Comparison of ENCODE assay signal across 8 cellular contexts in the genomic region with DNA sequence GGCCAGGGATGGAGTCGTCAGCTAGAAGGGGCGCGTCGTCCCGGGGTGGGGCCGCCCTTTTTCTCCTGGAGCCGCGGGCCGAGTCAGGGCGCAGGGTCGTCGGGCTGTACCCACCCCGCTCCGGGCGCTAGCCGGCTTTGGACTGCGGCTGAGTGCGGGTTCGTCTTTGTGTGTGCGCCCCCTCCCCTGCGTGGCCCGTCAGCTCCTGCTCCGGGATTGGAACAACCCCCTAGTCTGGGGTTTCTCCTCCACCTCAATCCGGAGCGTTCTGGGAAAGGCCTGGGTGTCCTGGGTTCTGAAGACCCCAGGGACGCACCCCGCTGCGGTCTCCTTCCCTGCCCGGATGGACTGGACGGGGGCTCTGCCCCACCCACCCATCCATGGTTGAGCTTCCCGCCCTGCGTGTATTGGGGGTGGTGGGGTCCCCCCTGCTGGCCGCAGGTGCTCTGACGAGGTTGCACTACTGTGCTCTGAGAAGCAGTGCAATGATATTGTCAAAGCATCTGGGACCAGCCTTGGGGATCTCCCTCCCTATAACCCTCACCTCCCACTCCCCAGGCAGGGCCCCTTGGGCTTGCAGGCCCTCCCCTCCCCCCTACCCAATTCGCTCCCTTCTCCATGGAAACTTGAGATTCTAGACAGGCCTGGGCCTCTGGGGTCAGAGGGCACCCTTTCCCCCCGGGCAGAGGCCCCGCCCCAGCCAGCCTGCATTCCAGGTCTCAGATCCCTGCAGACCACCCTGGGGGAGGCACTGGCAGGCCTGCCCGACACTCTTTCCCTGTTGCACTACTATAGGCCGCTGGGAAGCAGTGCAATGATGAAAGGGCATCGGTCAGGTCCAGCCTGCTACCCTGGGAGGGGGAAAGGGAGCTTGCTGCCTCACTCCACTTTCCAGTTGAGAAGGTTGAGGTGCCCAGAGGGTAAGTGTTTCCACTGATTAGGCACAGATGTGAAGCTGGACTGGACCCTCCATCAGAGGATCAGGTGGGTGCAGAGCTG. TPM values are rescaled to one million over a fixed set of nuclear protein-coding genes. Genes with fewer than 3 reads are reported as not detected.
DNase-seq lines count a peak whose midpoint lies in the region; ATAC-seq and TF ChIP-seq lines count a peak whose summit lies in the region.

No MANE protein-coding gene starts in this region.

- ATAC-seq in SK-N-SH treated with all-trans-retinoic acid at 6 μM for 48 hours (no peak), T-cell (replicated peaks in 1 of 4) (no peak), HG03571 (IDR thresholded peaks at IDR 0.05; ENCODE audit: unreplicated experiment) (no peak), HG03565 (IDR thresholded peaks at IDR 0.05; ENCODE audit: unreplicated experiment) (no peak)

- peaks cover 27 to 32% (median 31%) of the 10 kb centered on the region in 3 donors for H3K4me1 Mint-ChIP-seq in T-cell

- TF ChIP-seq EP300 in SK-N-SH (IDR thresholded peaks at IDR 0.05; ENCODE audit: borderline replicate concordance in 1 of 2, low read depth in 1 of 2, low read length in 1 of 2) = no peak

- H3K79me2 ChIP-seq in SK-N-SH (ENCODE audit: insufficient read depth) = peaks cover 15% of the 10 kb centered on the region

- peaks cover 13% of the 10 kb centered on the region for H3F3A ChIP-seq in SK-N-SH (replicated peaks; ENCODE audit: insufficient read depth)

- H4K20me1 ChIP-seq in SK-N-SH (ENCODE audit: insufficient read depth) = no peaks in the 10 kb centered on the region

- POLR2A ChIA-PET in SK-N-SH (lab: Yijun Ruan, JAX) = interaction anchor here (1.0 to 2.0 kb wide), 3 partner anchors 9 to 13 kb away, joined by 3 to 9 read pairs (median 6); partner anchors contain the start of genes PPIL2 and SDF2L1
- POLR2A ChIA-PET in T-cell (lab: Charles Lee) = no interaction called here

- DNase-seq in SK-N-SH = no peak
- DNase-seq in T-cell = no peak
- DNase-seq in testis = no peak
- DNase-seq in DMS79 (lab: John Stamatoyannopoulos, UW) = no peak

- CTCF ChIA-PET in SK-N-SH (lab: Yijun Ruan, JAX) (interaction anchor here (1.5 to 3.8 kb wide), 3 partner anchors 10 to 24 kb away, joined by 4 to 23 read pairs (median 5); partner anchors contain the start of genes PPIL2, SDF2L1 and YDJC), T-cell (lab: Charles Lee) (interaction anchor here in 1 of 2 donors (1.0 kb wide), 1 partner anchor 11 kb away, joined by 3 read pairs; no protein-coding TSS in a partner anchor)

- H3K9ac ChIP-seq in SK-N-SH (peak overlapping the region; percentile 83), iPS-15b (ENCODE audit: low read depth, low read length) (peak overlapping the region; percentile 73)

- peaks cover 7% of the 10 kb centered on the region for H3K36me3 Mint-ChIP-seq in T-cell

- H3K4me3 ChIP-seq in SK-N-SH (ENCODE audit: low read depth in 2 of 2, low read length in 1 of 2) (peak overlapping the region; percentile 71 to 95), iPS-15b (ENCODE audit: low read depth, low read length) (peak overlapping the region; percentile 82), testis (peak overlapping the region; percentile 44 to 60)

- H3K27me3 ChIP-seq in SK-N-SH (ENCODE audit: insufficient read depth) = no peaks in the 10 kb centered on the region
- H3K27me3 ChIP-seq in iPS-15b (ENCODE audit: control insufficient read depth, insufficient read depth, low read length) = no peaks in the 10 kb centered on the region
- no peaks in the 10 kb centered on the region for H3K27me3 ChIP-seq in testis

- WGBS in SK-N-SH (ENCODE audit: low lambda C conversion rate) = 13% methylated on average over 9 of the region's 40 CpGs
- 23 to 29% methylated on average over 19 to 40 of the region's 40 CpGs for WGBS in testis, 2 donors

- H3K27ac ChIP-seq in SK-N-SH (ENCODE audit: low read depth in 2 of 2, low read length in 1 of 2) (peak overlapping the region; percentile 31 to 63; a peak in 2 of 4 replicates), testis (no peak overlapping the region)

- no peaks in the 10 kb centered on the region for H3K9me2 ChIP-seq in SK-N-SH

- no peak for TF ChIP-seq POLR2A in testis (IDR thresholded peaks at IDR 0.05)

- H3K36me3 ChIP-seq in SK-N-SH (replicated peaks in 1 of 2; ENCODE audit: control insufficient read depth in 1 of 2, insufficient read depth in 2 of 2, low read length in 1 of 2) (peaks cover 0 to 8% of the 10 kb centered on the region in 2 experiments), iPS-15b (ENCODE audit: control insufficient read depth, insufficient read depth, low read length) (peaks cover 7% of the 10 kb centered on the region), testis (ENCODE audit: low read depth, missing control alignments) (no peaks in the 10 kb centered on the region)

- H3K9me3 ChIP-seq in SK-N-SH (no peaks in the 10 kb centered on the region), iPS-15b (ENCODE audit: control insufficient read depth, insufficient read depth, low read length) (no peaks in the 10 kb centered on the region), testis (no peaks in the 10 kb centered on the region)

- peaks cover 8 to 16% of the 10 kb centered on the region in 2 experiments; a peak in 2 of 4 replicates for H3K4me1 ChIP-seq in SK-N-SH (ENCODE audit: control insufficient read depth in 1 of 2, insufficient read depth in 2 of 2, low read depth in 1 of 2, low read length in 1 of 2)
- H3K4me1 ChIP-seq in iPS-15b (ENCODE audit: control insufficient read depth, insufficient read depth, low read length) = peaks cover 13% of the 10 kb centered on the region
- H3K4me1 ChIP-seq in testis = peaks cover 13% of the 10 kb centered on the region

- H2AFZ ChIP-seq in SK-N-SH (ENCODE audit: low read depth) = peak overlapping the region; percentile 98

- intact Hi-C loops in testis (cut with DNase I; ENCODE audit: low total_unique reads) = no loop called here

- peak overlapping the region; percentile 100 for H3K4me2 ChIP-seq in SK-N-SH

- no peaks in the 10 kb centered on the region for H3K9me3 Mint-ChIP-seq in T-cell

- no peaks in the 10 kb centered on the region for H3K27me3 Mint-ChIP-seq in T-cell

- peak overlapping the region; percentile 82 to 90 (median 83) for H3K4me3 Mint-ChIP-seq in T-cell

- TF ChIP-seq CTCF in SK-N-SH (IDR thresholded peaks at IDR 0.05) (no peak), testis (IDR thresholded peaks at IDR 0.05) (no peak)

- H3K27ac Mint-ChIP-seq in T-cell = no peak overlapping the region

- TF ChIP-seq RAD21 in SK-N-SH (IDR thresholded peaks at IDR 0.05; ENCODE audit: low read length) = no peak

TF ChIP-seq in SK-N-SH, 30 proteins besides CTCF, POLR2A, EP300 and RAD21 (continues in another document):
- no peak for TF ChIP-seq FOSL2 (IDR thresholded peaks at IDR 0.05; ENCODE audit: borderline replicate concordance, low read depth)
- no peak for TF ChIP-seq JUND (IDR thresholded peaks at IDR 0.05)
- TF ChIP-seq CHD2 (IDR thresholded peaks at IDR 0.05; ENCODE audit: low read length, partially characterized antibody) = no peak

TF ChIP-seq in SK-N-SH treated with all-trans-retinoic acid at 6 μM for 48 hours, 23 proteins besides CTCF, POLR2A, EP300 and RAD21 (continues in another document):
- no peak for TF ChIP-seq ZFP30 (CRISPR knock-in tag; IDR thresholded peaks at IDR 0.05)
- TF ChIP-seq, protein P1, sequence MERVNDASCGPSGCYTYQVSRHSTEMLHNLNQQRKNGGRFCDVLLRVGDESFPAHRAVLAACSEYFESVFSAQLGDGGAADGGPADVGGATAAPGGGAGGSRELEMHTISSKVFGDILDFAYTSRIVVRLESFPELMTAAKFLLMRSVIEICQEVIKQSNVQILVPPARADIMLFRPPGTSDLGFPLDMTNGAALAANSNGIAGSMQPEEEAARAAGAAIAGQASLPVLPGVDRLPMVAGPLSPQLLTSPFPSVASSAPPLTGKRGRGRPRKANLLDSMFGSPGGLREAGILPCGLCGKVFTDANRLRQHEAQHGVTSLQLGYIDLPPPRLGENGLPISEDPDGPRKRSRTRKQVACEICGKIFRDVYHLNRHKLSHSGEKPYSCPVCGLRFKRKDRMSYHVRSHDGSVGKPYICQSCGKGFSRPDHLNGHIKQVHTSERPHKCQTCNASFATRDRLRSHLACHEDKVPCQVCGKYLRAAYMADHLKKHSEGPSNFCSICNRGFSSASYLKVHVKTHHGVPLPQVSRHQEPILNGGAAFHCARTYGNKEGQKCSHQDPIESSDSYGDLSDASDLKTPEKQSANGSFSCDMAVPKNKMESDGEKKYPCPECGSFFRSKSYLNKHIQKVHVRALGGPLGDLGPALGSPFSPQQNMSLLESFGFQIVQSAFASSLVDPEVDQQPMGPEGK (CRISPR knock-in tag; IDR thresholded peaks at IDR 0.05; ENCODE audit: borderline replicate concordance) = no peak
- no peak for TF ChIP-seq ARNTL (CRISPR knock-in tag; IDR thresholded peaks at IDR 0.05; ENCODE audit: borderline replicate concordance, low read depth)

RNA-seq across cellular contexts. Expression of gene SDF2L1, which starts 10.7 kb away (rescaled TPM):
- polyA plus RNA-seq in SK-N-SH (2012; rRNA removed) (52.2 and 60.9 TPM in 2 replicates), testis (ENCODE audit: insufficient read depth, low read depth, low replicate concordance) (23.9 TPM)
- polyA plus RNA-seq in SK-N-SH (2012; cell fraction: cytosol; rRNA removed) = 29.9 and 44.0 TPM in 2 replicates
- polyA plus RNA-seq in SK-N-SH (2012; cell fraction: nucleus; rRNA removed) = 17.1 and 27.1 TPM in 2 replicates
- total RNA-seq in T-cell (10 to 100 TPM; 22.1 to 55.4 (median 50.2) TPM), testis (10 to 100 TPM; 33.0 to 34.3 TPM)

RNA-seq across cellular contexts. Expression of gene PPIL2, which starts 13.0 kb away (rescaled TPM):
- 76.2 and 85.1 TPM in 2 replicates for polyA plus RNA-seq in SK-N-SH (2012; rRNA removed)
- 29.3 and 38.8 TPM in 2 replicates for polyA plus RNA-seq in SK-N-SH (2012; cell fraction: cytosol; rRNA removed)
- 289 and 297 TPM in 2 replicates for polyA plus RNA-seq in SK-N-SH (2012; cell fraction: nucleus; rRNA removed)
- total RNA-seq in T-cell = 10 to 100 TPM; 72.0 to 82.5 (median 79.4) TPM
- total RNA-seq in testis = 10 to 100 TPM; 64.6 to 65.3 TPM
- 35.5 TPM for polyA plus RNA-seq in testis (ENCODE audit: insufficient read depth, low read depth, low replicate concordance)

RNA-seq across cellular contexts. Expression of gene CCDC116, which starts 20.3 kb away (rescaled TPM):
- polyA plus RNA-seq in SK-N-SH (2012; rRNA removed) (0.28 and 0.31 TPM in 2 replicates), testis (ENCODE audit: insufficient read depth, low read depth, low replicate concordance) (54.0 TPM)
- 0.08 and 0.09 TPM in 2 replicates for polyA plus RNA-seq in SK-N-SH (2012; cell fraction: cytosol; rRNA removed)
- polyA plus RNA-seq in SK-N-SH (2012; cell fraction: nucleus; rRNA removed) = 1.6 and 2.5 TPM in 2 replicates
- total RNA-seq in T-cell (under 1 TPM in 4 of 5 donors, not detected in 1; 0.16 to 0.79 (median 0.66) TPM), testis (10 to 100 TPM; 16.0 to 28.6 TPM)

RNA-seq across cellular contexts. Expression of gene YDJC, which starts 23.0 kb away (rescaled TPM):
- polyA plus RNA-seq in SK-N-SH (2012; rRNA removed) (37.4 and 39.9 TPM in 2 replicates), testis (ENCODE audit: insufficient read depth, low read depth, low replicate concordance) (9.9 TPM)
- 18.4 and 31.5 TPM in 2 replicates for polyA plus RNA-seq in SK-N-SH (2012; cell fraction: cytosol; rRNA removed)
- polyA plus RNA-seq in SK-N-SH (2012; cell fraction: nucleus; rRNA removed) = 56.0 and 94.8 TPM in 2 replicates
- total RNA-seq in T-cell (10 to 100 TPM; 28.3 to 69.2 (median 62.2) TPM), testis (10 to 100 TPM; 36.5 to 37.1 TPM)

Comparison
In these comparisons a context has a peak if more than half of its experiments do, and no peak if none do; other contexts are left out.
1. H3K27ac ChIP-seq: peak in SK-N-SH (2 of 2); none in testis (0 of 2).
2. RNA of gene CCDC116, which starts 20.3 kb away (total RNA-seq): 16.0 to 28.6 TPM in testis; 0.16 to 0.79 TPM in T-cell; every median in the first group is over 4 times any median in the second.
3. Peak in every context shown above with its lines, with median percentiles within 50 percentile points of each other: H3K4me3 ChIP-seq.